8 cellular contexts compared by ENCODE assay signal in the genomic region with DNA sequence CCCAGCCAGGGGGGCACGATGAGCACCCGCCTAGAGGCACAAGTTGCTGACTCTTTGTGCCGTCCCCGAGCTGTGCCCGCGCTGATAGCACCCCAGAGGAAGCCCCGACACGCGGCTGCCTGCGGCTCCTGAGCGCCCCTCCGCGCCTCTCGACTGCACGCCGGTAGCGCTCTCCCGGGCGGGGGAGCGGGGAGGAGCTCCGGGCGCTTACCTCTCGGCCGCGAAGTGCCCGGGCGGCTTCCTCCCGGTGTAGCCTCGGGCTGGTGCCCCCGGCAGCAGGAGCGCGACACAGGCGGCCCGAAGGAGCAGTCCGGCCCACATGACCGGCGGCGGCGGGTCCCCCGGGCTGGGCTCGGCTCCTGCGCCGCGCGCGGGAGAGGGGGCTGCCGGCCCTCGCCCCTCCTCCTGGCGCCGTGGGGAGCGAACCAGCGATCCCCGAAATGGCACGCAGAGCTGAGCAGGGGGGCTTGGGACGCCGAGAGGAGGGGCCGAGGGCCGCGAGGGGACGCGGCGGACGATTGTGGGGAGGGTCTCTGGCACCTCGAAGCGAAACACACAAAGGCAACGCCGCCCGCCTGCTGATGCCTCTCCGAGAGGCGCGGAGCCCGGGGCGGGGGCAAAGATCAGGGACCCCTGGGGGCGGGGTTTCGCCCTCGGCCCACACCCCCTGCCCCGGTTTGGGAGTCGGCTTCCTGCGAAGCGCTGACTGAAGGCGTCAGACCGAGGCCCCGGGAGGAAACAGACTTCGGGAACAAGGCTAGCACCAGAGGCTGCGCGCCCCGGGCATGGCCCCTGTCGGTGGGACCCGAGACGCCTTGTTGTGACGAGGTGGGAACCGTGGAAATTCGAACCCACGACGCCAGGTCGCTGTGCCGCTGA. TPM values are rescaled to one million over a fixed set of nuclear protein-coding genes. Genes with fewer than 3 reads are reported as not detected.
A peak's percentile ranks its signal among the peaks of the same experiment; 100 is the strongest.
DNase-seq lines count a peak whose midpoint lies in the region; ATAC-seq and TF ChIP-seq lines count a peak whose summit lies in the region.

A gene with protein sequence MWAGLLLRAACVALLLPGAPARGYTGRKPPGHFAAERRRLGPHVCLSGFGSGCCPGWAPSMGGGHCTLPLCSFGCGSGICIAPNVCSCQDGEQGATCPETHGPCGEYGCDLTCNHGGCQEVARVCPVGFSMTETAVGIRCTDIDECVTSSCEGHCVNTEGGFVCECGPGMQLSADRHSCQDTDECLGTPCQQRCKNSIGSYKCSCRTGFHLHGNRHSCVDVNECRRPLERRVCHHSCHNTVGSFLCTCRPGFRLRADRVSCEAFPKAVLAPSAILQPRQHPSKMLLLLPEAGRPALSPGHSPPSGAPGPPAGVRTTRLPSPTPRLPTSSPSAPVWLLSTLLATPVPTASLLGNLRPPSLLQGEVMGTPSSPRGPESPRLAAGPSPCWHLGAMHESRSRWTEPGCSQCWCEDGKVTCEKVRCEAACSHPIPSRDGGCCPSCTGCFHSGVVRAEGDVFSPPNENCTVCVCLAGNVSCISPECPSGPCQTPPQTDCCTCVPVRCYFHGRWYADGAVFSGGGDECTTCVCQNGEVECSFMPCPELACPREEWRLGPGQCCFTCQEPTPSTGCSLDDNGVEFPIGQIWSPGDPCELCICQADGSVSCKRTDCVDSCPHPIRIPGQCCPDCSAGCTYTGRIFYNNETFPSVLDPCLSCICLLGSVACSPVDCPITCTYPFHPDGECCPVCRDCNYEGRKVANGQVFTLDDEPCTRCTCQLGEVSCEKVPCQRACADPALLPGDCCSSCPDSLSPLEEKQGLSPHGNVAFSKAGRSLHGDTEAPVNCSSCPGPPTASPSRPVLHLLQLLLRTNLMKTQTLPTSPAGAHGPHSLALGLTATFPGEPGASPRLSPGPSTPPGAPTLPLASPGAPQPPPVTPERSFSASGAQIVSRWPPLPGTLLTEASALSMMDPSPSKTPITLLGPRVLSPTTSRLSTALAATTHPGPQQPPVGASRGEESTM (minus strand): TSS at position 600 of the 879 bp plus-strand sequence. CDS start 279 bp downstream, at position 321.

- H3K4me1 Mint-ChIP-seq in mesothelial cell of epicardium, result peaks cover 11% of the 10 kb centered on the region

- no peaks in the 10 kb centered on the region for H3K9me3 Mint-ChIP-seq in mesothelial cell of epicardium

- DNase-seq in SIG-M5 treated with dmso at 0.1 percent for 504 hours (lab: John Stamatoyannopoulos, UW; ENCODE audit: unreplicated experiment) (peak; percentile 63), SIG-M5 (lab: John Stamatoyannopoulos, UW) (no peak), NCI-H2227 (lab: John Stamatoyannopoulos, UW; ENCODE audit: unreplicated experiment) (peak; percentile 80), mesothelial cell of epicardium (ENCODE audit: low spot score in 2 of 2, unreplicated experiment in 2 of 2) (peak; percentile 54 to 73)
- DNase-seq in activated CD4-positive, alpha-beta T cell treated with anti-CD3 and anti-CD28 coated beads, Interleukin-2, amount 50 U/mL, for 48 hours, result peak; percentile 72 to 78
- DNase-seq in effector CD4-positive, alpha-beta T cell, result peak; percentile 26
- peak; percentile 40 for DNase-seq in stimulated activated CD8-positive, alpha-beta memory T cell treated with anti-CD3 and anti-CD28 coated beads, Interleukin-7, amount 100 ng/mL, for 24 hours (ENCODE audit: low read depth)

- peaks cover 20% of the 10 kb centered on the region for H3K27me3 Mint-ChIP-seq in mesothelial cell of epicardium (ENCODE audit: low read depth)

- no peak for TF ChIP-seq CTCF in mesothelial cell of epicardium (IDR thresholded peaks at IDR 0.05; ENCODE audit: unreplicated experiment)

- no peak within 1 kb of the TSS for H3K27ac Mint-ChIP-seq in mesothelial cell of epicardium

- ATAC-seq in HG03025 (IDR thresholded peaks at IDR 0.05; ENCODE audit: low FRiP score, unreplicated experiment), result peak; percentile 52

- H3K36me3 Mint-ChIP-seq in mesothelial cell of epicardium, result peaks cover 17% of the 10 kb centered on the region

- H3K4me3 Mint-ChIP-seq in mesothelial cell of epicardium, result peak within 1 kb of the TSS; percentile 74

RNA-seq across cellular contexts. Expression of the gene that starts here (rescaled TPM):
- total RNA-seq in mesothelial cell of epicardium, result 6.2 to 8.7 TPM (median 8.2 TPM) in 3 replicates
